In the genomic region with DNA sequence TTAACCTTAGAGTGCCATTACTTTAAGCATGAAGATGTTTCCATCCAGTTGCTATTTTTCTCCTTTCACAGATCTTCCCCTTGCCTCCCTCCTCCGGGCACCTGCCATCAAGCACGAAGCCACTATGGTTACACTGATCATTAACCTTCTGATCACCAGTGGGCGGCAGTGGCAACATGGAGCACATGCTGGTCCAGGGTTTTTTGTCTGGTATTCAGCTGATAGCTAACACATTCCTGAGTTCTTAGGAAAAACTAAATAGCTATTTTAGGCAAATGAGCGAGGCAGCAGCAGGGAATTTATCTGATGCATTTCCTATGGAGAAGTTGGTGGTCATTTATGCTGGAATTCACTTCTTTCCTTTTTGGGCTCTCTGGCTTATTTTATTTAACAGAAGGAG, we compare ENCODE assay signal across 21 cellular contexts. TPM values are rescaled to one million over a fixed set of nuclear protein-coding genes. Genes with fewer than 3 reads are reported as not detected.
A peak's percentile ranks its signal among the peaks of the same experiment; 100 is the strongest.
DNase-seq lines count a peak whose midpoint lies in the region; ATAC-seq and TF ChIP-seq lines count a peak whose summit lies in the region.
"Had no signal": no experiment of that assay in that cellular context is flagged by ENCODE, and none has a peak within 500 bp of the region (broad histone marks: within the 10 kb centered on the region; RNA-seq: fewer than 3 reads in every experiment).

No MANE protein-coding gene starts in this region.

- H3K4me3 Mint-ChIP-seq in osteocyte (ENCODE audit: unreplicated experiment): no peak overlapping the region
- H3K4me3 Mint-ChIP-seq: CD4-positive, CD25-positive, alpha-beta regulatory T cell; H9; HFFc6 had no signal

- no peak for TF ChIP-seq EP300 in gastroesophageal sphincter (IDR thresholded peaks at IDR 0.05)

- no peaks in the 10 kb centered on the region for H3K9me3 Mint-ChIP-seq in osteocyte (ENCODE audit: unreplicated experiment)
- H3K9me3 Mint-ChIP-seq: CD4-positive, CD25-positive, alpha-beta regulatory T cell; H9; HFFc6 had no signal

- peaks cover 39% of the 10 kb centered on the region for H3K4me1 Mint-ChIP-seq in osteocyte (ENCODE audit: unreplicated experiment)
- H3K4me1 Mint-ChIP-seq: CD4-positive, CD25-positive, alpha-beta regulatory T cell had no signal

- no peak overlapping the region for H3K27ac ChIP-seq in gastroesophageal sphincter
- H3K27ac ChIP-seq: Peyer's patch, SJCRH30 had no signal

- H3K27me3 ChIP-seq in kidney epithelial cell (ENCODE audit: control insufficient read depth, insufficient read depth, low read length): no peaks in the 10 kb centered on the region
- no peaks in the 10 kb centered on the region for H3K27me3 ChIP-seq in gastroesophageal sphincter
- H3K27me3 ChIP-seq: Peyer's patch had no signal

- no peaks in the 10 kb centered on the region for H3K9me3 ChIP-seq in gastroesophageal sphincter
- H3K9me3 ChIP-seq: Peyer's patch, SJCRH30 had no signal

- no peak overlapping the region for H3K4me3 ChIP-seq in cardiac fibroblast (replicated peaks in 1 of 2; ENCODE audit: low read depth in 2 of 2, low read length in 2 of 2)
- no peak overlapping the region for H3K4me3 ChIP-seq in kidney epithelial cell (ENCODE audit: low read depth, low read length)
- no peak overlapping the region for H3K4me3 ChIP-seq in gastroesophageal sphincter
- H3K4me3 ChIP-seq: Peyer's patch, SJCRH30 had no signal

- no peaks in the 10 kb centered on the region for H3K36me3 Mint-ChIP-seq in osteocyte (ENCODE audit: unreplicated experiment)

- intact Hi-C loops in Right ventricle myocardium superior (cut with DNase I): no loop called here

- DNase-seq in NCI-H226 (peak; percentile 5), cardiac fibroblast (ENCODE audit: low read depth in 2 of 2) (peak; percentile 15 to 59), kidney epithelial cell (ENCODE audit: low read depth) (peak; percentile 21), osteocyte (ENCODE audit: extremely low spot score, unreplicated experiment) (no peak), pons (ENCODE audit: low spot score) (no peak), Right ventricle myocardium superior (no peak), medulla oblongata (ENCODE audit: extremely low spot score) (no peak)
- DNase-seq: CD4-positive, CD25-positive, alpha-beta regulatory T cell; EL; GF-D8; H9; HFFc6; KG1; NCI-H1105 treated with DMSO at 0.1 percent for 48 hours; NCI-H2029 treated with DMSO at 0.1 percent for 48 hours; NCI-H524 treated with DMSO at 0.1 percent for 48 hours; NCI-H82; Peyer's patch; SJCRH30 had no signal

- H3K27me3 Mint-ChIP-seq in osteocyte (ENCODE audit: unreplicated experiment): no peaks in the 10 kb centered on the region
- H3K27me3 Mint-ChIP-seq: CD4-positive, CD25-positive, alpha-beta regulatory T cell had no signal

- ATAC-seq in gastroesophageal sphincter: no peak
- no peak for ATAC-seq in Right ventricle myocardium superior (ENCODE audit: poor library complexity)

- H3K27ac Mint-ChIP-seq in osteocyte (ENCODE audit: unreplicated experiment): peak overlapping the region; percentile 45
- H3K27ac Mint-ChIP-seq: CD4-positive, CD25-positive, alpha-beta regulatory T cell; HFFc6 had no signal

- H3K36me3 ChIP-seq in kidney epithelial cell (ENCODE audit: control insufficient read depth, insufficient read depth, low read length): no peaks in the 10 kb centered on the region
- peaks cover 0 to 37% of the 10 kb centered on the region in 2 donors for H3K36me3 ChIP-seq in gastroesophageal sphincter
- H3K36me3 ChIP-seq: SJCRH30 had no signal

- WGBS in gastroesophageal sphincter (ENCODE audit: low coverage in 1 of 2), 2 donors: 80 to 83% methylated on average over 2 to 4 of the region's 4 CpGs

- no peaks in the 10 kb centered on the region for H3K4me1 ChIP-seq in gastroesophageal sphincter
- H3K4me1 ChIP-seq: Peyer's patch, SJCRH30 had no signal

- TF ChIP-seq POLR2A in gastroesophageal sphincter (IDR thresholded peaks at IDR 0.05): no peak

- no peak for TF ChIP-seq CTCF in cardiac fibroblast (IDR thresholded peaks at IDR 0.05; ENCODE audit: low read depth, low read length)
- no peak for TF ChIP-seq CTCF in kidney epithelial cell (IDR thresholded peaks at IDR 0.05; ENCODE audit: insufficient read depth, low read length, poor library complexity, severe bottlenecking)
- no peak for TF ChIP-seq CTCF in osteocyte (IDR thresholded peaks at IDR 0.05)
- TF ChIP-seq CTCF in gastroesophageal sphincter (IDR thresholded peaks at IDR 0.05): no peak

RNA-seq across cellular contexts. Expression of a gene that starts 22.8 kb away (rescaled TPM):
- total RNA-seq in kidney epithelial cell: 0.38 and 0.96 TPM in 2 replicates
- total RNA-seq in osteocyte: 3.9 and 4.9 TPM in 2 replicates
- total RNA-seq in gastroesophageal sphincter: 10 to 100 TPM in 2 of 4 donors, 1 to 10 TPM in 2; 6.3 to 13.5 (median 9.4) TPM
- 6.7 TPM for total RNA-seq in Right ventricle myocardium superior
- total RNA-seq: CD4-positive, CD25-positive, alpha-beta regulatory T cell; HFFc6; HT1080; SJCRH30 had no signal

Comparison
In these comparisons a context has a peak if more than half of its experiments do, and no peak if none do; other contexts are left out.
1. DNase-seq: peak in NCI-H226 (single experiment), cardiac fibroblast (2 of 2) and kidney epithelial cell (single experiment); none in osteocyte (single experiment), pons (single experiment), Right ventricle myocardium superior (single experiment) and medulla oblongata (single experiment).